In genomic region chr11:64970731-64971151, GRCh38 we compare ENCODE assay signal across 9 cellular contexts. TPM values are rescaled to one million over a fixed set of nuclear protein-coding genes. Genes with fewer than 3 reads are reported as not detected.
A peak's percentile ranks its signal among the peaks of the same experiment; 100 is the strongest.
DNase-seq lines count a peak whose midpoint lies in the region; ATAC-seq and TF ChIP-seq lines count a peak whose summit lies in the region.
"Had no signal": no experiment of that assay in that cellular context is flagged by ENCODE, and none has a peak within 500 bp of the region (broad histone marks: within the 10 kb centered on the region; RNA-seq: fewer than 3 reads in every experiment).

No MANE protein-coding gene starts in this region.

- no peaks in the 10 kb centered on the region for H3K36me3 ChIP-seq in breast epithelium
- no peaks in the 10 kb centered on the region for H3K36me3 ChIP-seq in testis (ENCODE audit: low read depth, missing control alignments)
- H3K36me3 ChIP-seq: ascending aorta, MG63, upper lobe of left lung had no signal

- H3K9me3 Mint-ChIP-seq in MCF 10A (ENCODE audit: unreplicated experiment): no peaks in the 10 kb centered on the region

- H3K27ac ChIP-seq in breast epithelium: no peak overlapping the region
- H3K27ac ChIP-seq in testis: no peak overlapping the region
- H3K27ac ChIP-seq: ascending aorta had no signal

- TF ChIP-seq CTCF in MCF 10A (IDR thresholded peaks at IDR 0.05; ENCODE audit: unreplicated experiment): no peak
- TF ChIP-seq CTCF in breast epithelium (IDR thresholded peaks at IDR 0.05): no peak
- TF ChIP-seq CTCF in testis (IDR thresholded peaks at IDR 0.05): no peak

- TF ChIP-seq POLR2A in breast epithelium (IDR thresholded peaks at IDR 0.05) (no peak), testis (IDR thresholded peaks at IDR 0.05) (no peak)

- ATAC-seq in GM19397 (IDR thresholded peaks at IDR 0.05; ENCODE audit: unreplicated experiment): no peak

- CTCF ChIA-PET in MCF 10A (lab: Yijun Ruan, JAX): interaction anchor here (0.6 kb wide), 1 partner anchor 297 kb away, joined by 4 read pairs; no protein-coding TSS in a partner anchor

- POLR2A ChIA-PET in MCF 10A (lab: Yijun Ruan, JAX): interaction anchor here (1.0 to 1.6 kb wide), 3 partner anchors 36 to 94 kb away, joined by 3 to 8 read pairs (median 4); no protein-coding TSS in a partner anchor

- H3K27me3 ChIP-seq in breast epithelium (no peaks in the 10 kb centered on the region), testis (no peaks in the 10 kb centered on the region)
- H3K27me3 ChIP-seq: ascending aorta, MG63, upper lobe of left lung had no signal

- peaks cover 6% of the 10 kb centered on the region for H3K36me3 Mint-ChIP-seq in MCF 10A (ENCODE audit: insufficient read depth, unreplicated experiment)

- BruUV-seq in MCF 10A (replicated peaks; lab: Mats Ljungman, UMichigan): no TSS peak

- no peak overlapping the region for H3K4me3 Mint-ChIP-seq in MCF 10A (ENCODE audit: unreplicated experiment)

- H3K27ac Mint-ChIP-seq in MCF 10A (ENCODE audit: low read depth, unreplicated experiment): peak overlapping the region; percentile 76

- H3K9me3 ChIP-seq in breast epithelium (no peaks in the 10 kb centered on the region), testis (no peaks in the 10 kb centered on the region)
- H3K9me3 ChIP-seq: ascending aorta, MG63, upper lobe of left lung had no signal

- 69 to 72% methylated on average over 8 of the region's 8 CpGs for WGBS in testis, 2 donors

- intact Hi-C loops in MCF 10A (cut with micrococcal nuclease) (loop anchor here (2.0 kb wide), 1 partner anchor 36 kb away; no protein-coding TSS in a partner anchor), breast epithelium (cut with DNase I; ENCODE audit: low total_unique reads) (loop anchor here (5.0 kb wide), 1 partner anchor 1722 kb away; no protein-coding TSS in a partner anchor), testis (cut with DNase I; ENCODE audit: low total_unique reads) (no loop called here)

- H3K4me1 ChIP-seq in breast epithelium: no peaks in the 10 kb centered on the region
- no peaks in the 10 kb centered on the region for H3K4me1 ChIP-seq in testis

- H3K4me1 Mint-ChIP-seq in MCF 10A (ENCODE audit: insufficient read depth, unreplicated experiment): peaks cover 21% of the 10 kb centered on the region

- no peaks in the 10 kb centered on the region for H3K27me3 Mint-ChIP-seq in MCF 10A (ENCODE audit: insufficient read depth, unreplicated experiment)

- DNase-seq in MCF 10A (ENCODE audit: unreplicated experiment) (peak; percentile 88), breast epithelium (ENCODE audit: low spot score in 2 of 2) (no peak), glomerular visceral epithelial cell (ENCODE audit: extremely low spot score) (peak; percentile 19), ureter (ENCODE audit: low spot score) (peak; percentile 61), testis (no peak)
- DNase-seq: MG63 had no signal

- H3K4me3 ChIP-seq in breast epithelium (no peak overlapping the region), testis (no peak overlapping the region)
- H3K4me3 ChIP-seq: MG63 had no signal

RNA-seq across cellular contexts. Expression of gene MAJIN, which starts 1.2 kb away (rescaled TPM):
- total RNA-seq in MCF 10A (2022): not detected in 2 replicates
- not detected for total RNA-seq in breast epithelium
- total RNA-seq in ureter: not detected
- 10 to 100 TPM; 14.4 to 34.8 TPM for total RNA-seq in testis
- polyA plus RNA-seq in testis (ENCODE audit: insufficient read depth, low read depth, low replicate concordance): 36.4 TPM
- total RNA-seq: ascending aorta had no signal

RNA-seq across cellular contexts. Expression of gene BATF2, which starts 26.0 kb away (rescaled TPM):
- total RNA-seq in MCF 10A (2022): 1.3 and 1.6 TPM in 2 replicates
- 1 to 10 TPM in 1 of 3 donors, under 1 TPM in 2; 0.33 to 1.5 (median 0.64) TPM for total RNA-seq in breast epithelium
- total RNA-seq in ureter: 4.6 TPM
- total RNA-seq in testis: 1 to 10 TPM in 1 of 2 donors, under 1 TPM in 1; 0.94 to 1.5 TPM
- polyA plus RNA-seq in testis (ENCODE audit: insufficient read depth, low read depth, low replicate concordance): 2.7 TPM

RNA-seq across cellular contexts. Expression of gene GPHA2, which starts 35.0 kb away (rescaled TPM):
- total RNA-seq in MCF 10A (2022): not detected in 2 replicates
- total RNA-seq in breast epithelium: not detected
- total RNA-seq in ureter: not detected
- total RNA-seq in testis: 1 to 10 TPM; 7.0 to 9.4 TPM
- polyA plus RNA-seq in testis (ENCODE audit: insufficient read depth, low read depth, low replicate concordance): 6.9 TPM
- total RNA-seq: ascending aorta, upper lobe of left lung had no signal

RNA-seq across cellular contexts. Expression of gene ARL2, which starts 43.2 kb away (rescaled TPM):
- 96.8 and 113 TPM in 2 replicates for total RNA-seq in MCF 10A (2022)
- total RNA-seq in breast epithelium: 100 to 1,000 TPM in 2 of 3 donors, 10 to 100 TPM in 1; 99.8 to 193 (median 154) TPM
- 78.1 TPM for total RNA-seq in ureter
- total RNA-seq in testis: 100 to 1,000 TPM; 127 to 154 TPM
- 235 TPM for polyA plus RNA-seq in testis (ENCODE audit: insufficient read depth, low read depth, low replicate concordance)

RNA-seq across cellular contexts. Expression of gene PPP2R5B, which starts 46.3 kb away (rescaled TPM):
- total RNA-seq in MCF 10A (2022) (38.0 and 48.0 TPM in 2 replicates), breast epithelium (10 to 100 TPM; 12.8 to 14.0 (median 13.8) TPM), ureter (18.9 TPM), testis (10 to 100 TPM; 19.4 to 26.2 TPM)
- polyA plus RNA-seq in testis (ENCODE audit: insufficient read depth, low read depth, low replicate concordance): 9.9 TPM

Comparison
In these comparisons a context has a peak if more than half of its experiments do, and no peak if none do; other contexts are left out.
1. DNase-seq: peak in MCF 10A (single experiment), glomerular visceral epithelial cell (single experiment) and ureter (single experiment); none in breast epithelium (0 of 2) and testis (single experiment).
2. RNA of gene MAJIN, which starts 1.2 kb away (total RNA-seq): 14.4 to 34.8 TPM in testis; not detected in MCF 10A, not detected in breast epithelium and not detected in ureter (single experiment); every median in the first group is over 10 times any median in the second.